In the genomic region with DNA sequence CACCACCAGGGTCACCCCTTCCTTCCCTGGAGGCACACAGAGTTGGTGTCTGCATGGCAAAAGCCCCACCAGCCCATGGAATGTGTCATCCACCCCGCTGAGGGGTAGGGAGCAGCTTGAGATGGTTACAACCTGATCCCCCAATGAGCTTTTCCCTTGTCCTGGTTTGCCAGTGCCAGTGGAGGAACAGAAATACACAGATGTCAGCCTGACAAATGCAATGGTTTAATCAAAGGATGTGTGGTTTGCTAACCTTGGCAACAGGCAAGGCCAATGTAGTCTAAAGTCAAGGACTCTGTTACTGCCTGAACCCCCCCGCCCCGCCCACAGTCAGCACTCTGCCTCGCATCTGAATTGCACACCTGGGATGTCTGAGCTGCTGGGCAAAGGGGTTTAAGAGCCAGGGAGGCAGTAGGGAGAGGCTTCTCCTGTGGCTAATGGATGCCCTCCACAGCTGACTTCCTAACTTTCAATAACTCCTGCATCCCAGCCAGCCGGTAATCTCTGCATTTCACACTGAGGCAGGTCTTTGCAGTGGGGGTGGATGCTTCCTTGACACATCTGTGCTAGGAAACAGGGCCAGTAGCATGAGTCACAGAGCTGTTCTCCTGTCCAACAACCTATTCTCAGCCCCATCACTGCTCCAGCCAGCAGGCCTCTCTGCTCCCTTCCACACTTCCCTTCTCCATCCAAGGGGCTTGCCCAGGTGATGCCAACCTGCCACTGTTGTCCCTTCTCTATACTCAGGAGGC, we compare ENCODE assay signal across 1 cellular context.
TF ChIP-seq lines count a peak whose summit lies in the region.

No MANE protein-coding gene starts in this region.

TF ChIP-seq in GM23338, 12 proteins besides CTCF, POLR2A, EP300 and RAD21 (continued from another document):
- TF ChIP-seq ZNF462 (CRISPR knock-in tag; IDR thresholded peaks at IDR 0.05) (no peak), NANOG (IDR thresholded peaks at IDR 0.05; ENCODE audit: borderline replicate concordance) (no peak), CREB1 (CRISPR knock-in tag; IDR thresholded peaks at IDR 0.05; ENCODE audit: low read depth) (no peak), POLR2AphosphoS5 (IDR thresholded peaks at IDR 0.05; ENCODE audit: low read depth) (no peak), STAT1 (IDR thresholded peaks at IDR 0.05; ENCODE audit: unreplicated experiment) (no peak), ZNF331 (CRISPR knock-in tag; IDR thresholded peaks at IDR 0.05; ENCODE audit: low read depth) (no peak), EZH2phosphoT487 (IDR thresholded peaks at IDR 0.05; ENCODE audit: unreplicated experiment) (no peak)
- TF ChIP-seq, protein P1, sequence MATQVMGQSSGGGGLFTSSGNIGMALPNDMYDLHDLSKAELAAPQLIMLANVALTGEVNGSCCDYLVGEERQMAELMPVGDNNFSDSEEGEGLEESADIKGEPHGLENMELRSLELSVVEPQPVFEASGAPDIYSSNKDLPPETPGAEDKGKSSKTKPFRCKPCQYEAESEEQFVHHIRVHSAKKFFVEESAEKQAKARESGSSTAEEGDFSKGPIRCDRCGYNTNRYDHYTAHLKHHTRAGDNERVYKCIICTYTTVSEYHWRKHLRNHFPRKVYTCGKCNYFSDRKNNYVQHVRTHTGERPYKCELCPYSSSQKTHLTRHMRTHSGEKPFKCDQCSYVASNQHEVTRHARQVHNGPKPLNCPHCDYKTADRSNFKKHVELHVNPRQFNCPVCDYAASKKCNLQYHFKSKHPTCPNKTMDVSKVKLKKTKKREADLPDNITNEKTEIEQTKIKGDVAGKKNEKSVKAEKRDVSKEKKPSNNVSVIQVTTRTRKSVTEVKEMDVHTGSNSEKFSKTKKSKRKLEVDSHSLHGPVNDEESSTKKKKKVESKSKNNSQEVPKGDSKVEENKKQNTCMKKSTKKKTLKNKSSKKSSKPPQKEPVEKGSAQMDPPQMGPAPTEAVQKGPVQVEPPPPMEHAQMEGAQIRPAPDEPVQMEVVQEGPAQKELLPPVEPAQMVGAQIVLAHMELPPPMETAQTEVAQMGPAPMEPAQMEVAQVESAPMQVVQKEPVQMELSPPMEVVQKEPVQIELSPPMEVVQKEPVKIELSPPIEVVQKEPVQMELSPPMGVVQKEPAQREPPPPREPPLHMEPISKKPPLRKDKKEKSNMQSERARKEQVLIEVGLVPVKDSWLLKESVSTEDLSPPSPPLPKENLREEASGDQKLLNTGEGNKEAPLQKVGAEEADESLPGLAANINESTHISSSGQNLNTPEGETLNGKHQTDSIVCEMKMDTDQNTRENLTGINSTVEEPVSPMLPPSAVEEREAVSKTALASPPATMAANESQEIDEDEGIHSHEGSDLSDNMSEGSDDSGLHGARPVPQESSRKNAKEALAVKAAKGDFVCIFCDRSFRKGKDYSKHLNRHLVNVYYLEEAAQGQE (IDR thresholded peaks at IDR 0.05; ENCODE audit: unreplicated experiment), result no peak
- TF ChIP-seq, protein P2, sequence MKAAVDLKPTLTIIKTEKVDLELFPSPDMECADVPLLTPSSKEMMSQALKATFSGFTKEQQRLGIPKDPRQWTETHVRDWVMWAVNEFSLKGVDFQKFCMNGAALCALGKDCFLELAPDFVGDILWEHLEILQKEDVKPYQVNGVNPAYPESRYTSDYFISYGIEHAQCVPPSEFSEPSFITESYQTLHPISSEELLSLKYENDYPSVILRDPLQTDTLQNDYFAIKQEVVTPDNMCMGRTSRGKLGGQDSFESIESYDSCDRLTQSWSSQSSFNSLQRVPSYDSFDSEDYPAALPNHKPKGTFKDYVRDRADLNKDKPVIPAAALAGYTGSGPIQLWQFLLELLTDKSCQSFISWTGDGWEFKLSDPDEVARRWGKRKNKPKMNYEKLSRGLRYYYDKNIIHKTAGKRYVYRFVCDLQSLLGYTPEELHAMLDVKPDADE (IDR thresholded peaks at IDR 0.05), result no peak
